1 cellular context compared by ENCODE assay signal in genomic region chr6:57221936-57222683, GRCh38.
TF ChIP-seq lines count a peak whose summit lies in the region.

Gene RAB23 (minus strand): TSS chr6:57222307. CDS start chr6:57210380, 11,927 bp downstream.

TF ChIP-seq in GM12878, 131 proteins besides CTCF, POLR2A, EP300 and RAD21 (continued from another document and continues in another):
- 0 out of 2 replicates have a peak, but pooled peaks have one; percentile 18 for TF ChIP-seq CBFB (IDR thresholded peaks at IDR 0.05; ENCODE audit: low read depth)
- TF ChIP-seq BHLHE40 (IDR thresholded peaks at IDR 0.05; ENCODE audit: borderline replicate concordance in 1 of 2, low read depth in 2 of 2, low read length in 1 of 2) = peak in 1 of 2 experiments; percentile 35; a peak in 1 of 4 replicates
- peak; percentile 31 for TF ChIP-seq RELA (IDR thresholded peaks at IDR 0.05; ENCODE audit: borderline replicate concordance, partially characterized antibody)
- TF ChIP-seq ZBTB40 (IDR thresholded peaks at IDR 0.05; ENCODE audit: borderline replicate concordance) = peak; percentile 72
- TF ChIP-seq CBX5 (IDR thresholded peaks at IDR 0.05; ENCODE audit: low read depth) = no peak
- peak; percentile 21; the same call in 1 of the 2 replicates for TF ChIP-seq RUNX3 (IDR thresholded peaks at IDR 0.05; ENCODE audit: low read length)
- no peak for TF ChIP-seq CBX3 (IDR thresholded peaks at IDR 0.05; ENCODE audit: borderline replicate concordance, low read depth)
- TF ChIP-seq EED (IDR thresholded peaks at IDR 0.05; ENCODE audit: low read depth) = no peak
- 0 out of 2 replicates have a peak, but pooled peaks have one; percentile 8 for TF ChIP-seq HCFC1 (IDR thresholded peaks at IDR 0.05; ENCODE audit: low read length)
- no peak for TF ChIP-seq ZNF207 (IDR thresholded peaks at IDR 0.05; ENCODE audit: borderline replicate concordance)
- no peak for TF ChIP-seq IRF4 (IDR thresholded peaks at IDR 0.05; ENCODE audit: low read depth, low read length)
- TF ChIP-seq HDAC6 (IDR thresholded peaks at IDR 0.05; ENCODE audit: unreplicated experiment) = no peak
- TF ChIP-seq ZBTB11 (CRISPR knock-in tag; IDR thresholded peaks at IDR 0.05) = no peak
- TF ChIP-seq SMAD1 (IDR thresholded peaks at IDR 0.05; ENCODE audit: low read depth, partially characterized antibody) = no peak
- 0 out of 2 replicates have a peak, but pooled peaks have one; percentile 19 for TF ChIP-seq ZNF217 (IDR thresholded peaks at IDR 0.05)
- no peak for TF ChIP-seq CUX1 (IDR thresholded peaks at IDR 0.05; ENCODE audit: insufficient replicate concordance, low read depth, low read length)
- peak; percentile 53 for TF ChIP-seq BACH1 (IDR thresholded peaks at IDR 0.05; ENCODE audit: borderline replicate concordance)
- TF ChIP-seq NBN (IDR thresholded peaks at IDR 0.05) = no peak
- 0 out of 2 replicates have a peak, but pooled peaks have one; percentile 40 for TF ChIP-seq ESRRA (IDR thresholded peaks at IDR 0.05; ENCODE audit: low read length)
- 0 out of 2 replicates have a peak, but pooled peaks have one; percentile 41 for TF ChIP-seq PML (IDR thresholded peaks at IDR 0.05; ENCODE audit: low read length)
- no peak for TF ChIP-seq POLR2AphosphoS5 (IDR thresholded peaks at IDR 0.05; ENCODE audit: low read length)
- TF ChIP-seq ZNF687 (IDR thresholded peaks at IDR 0.05) = peak; percentile 9; the same call in 1 of the 2 replicates
- peak; percentile 86 for TF ChIP-seq NRF1 (conservative IDR thresholded peaks at IDR 0.05; ENCODE audit: low read depth, low read length)
- no peak for TF ChIP-seq ZBTB33 (IDR thresholded peaks at IDR 0.05)
- peak; percentile 29; the same call in 1 of the 2 replicates for TF ChIP-seq SIN3A (IDR thresholded peaks at IDR 0.05; ENCODE audit: low read depth, low read length)
- peak; percentile 50; the same call in 1 of the 2 replicates for TF ChIP-seq MAX (IDR thresholded peaks at IDR 0.05; ENCODE audit: low read depth, low read length)
- TF ChIP-seq MLLT1 (IDR thresholded peaks at IDR 0.05) = no peak
- peak; percentile 54; the same call in 1 of the 2 replicates for TF ChIP-seq NKRF (conservative IDR thresholded peaks at IDR 0.05)
- peak; percentile 32; the same call in 1 of the 2 replicates for TF ChIP-seq ATF7 (IDR thresholded peaks at IDR 0.05; ENCODE audit: low read depth)
- TF ChIP-seq EGR1 (IDR thresholded peaks at IDR 0.05; ENCODE audit: borderline replicate concordance in 1 of 2, low read depth in 2 of 2, low read length in 2 of 2) = 0 out of 3 replicates have a peak, but pooled peaks of 1 of the 2 experiments have one; percentile 17
